Comparison of ENCODE assay signal across 8 cellular contexts in the genomic region with DNA sequence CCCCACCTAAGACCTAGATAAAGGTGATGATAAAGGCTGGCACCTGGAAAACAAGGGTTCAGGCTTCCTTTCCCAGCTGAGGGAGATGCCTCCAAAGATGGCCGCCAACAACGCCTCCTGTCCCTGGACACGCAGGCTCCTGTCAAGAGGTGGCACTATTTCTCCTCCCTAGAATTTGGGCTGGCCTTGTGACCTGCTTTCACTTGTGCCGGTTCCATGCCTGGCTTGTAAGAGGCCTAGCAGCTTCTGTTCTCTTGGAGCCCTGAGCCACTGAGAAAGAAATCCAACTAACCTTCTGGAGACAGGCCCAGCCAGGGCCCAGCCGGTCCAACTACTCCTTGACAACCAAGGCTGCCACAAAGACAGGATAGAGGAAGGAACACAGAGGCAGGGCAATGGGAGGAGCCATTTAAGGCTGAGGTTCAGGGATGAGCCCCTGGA.
DNase-seq lines count a peak whose midpoint lies in the region; ATAC-seq, FAIRE-seq and TF ChIP-seq lines count a peak whose summit lies in the region.

No MANE protein-coding gene starts in this region.

- FAIRE-seq in A549 (lab: Jason Lieb, UNC) = no peak
- no peak for FAIRE-seq in GM18507 (lab: Jason Lieb, UNC)

- TF ChIP-seq RAD21 in A549 (conservative IDR thresholded peaks at IDR 0.05 in 1 of 2, IDR thresholded peaks at IDR 0.05 in 1 of 2) = peak; percentile 51 to 76

- no peaks in the 10 kb centered on the region for H3K27me3 ChIP-seq in thoracic aorta (replicated peaks; ENCODE audit: insufficient read depth)

- H3K4me1 Mint-ChIP-seq in neural crest cell = peaks cover 9% of the 10 kb centered on the region

- POLR2A ChIA-PET in A549 (lab: Yijun Ruan, JAX) = no interaction called here

- CTCF ChIA-PET in A549 (lab: Yijun Ruan, JAX) = interaction anchor here (0.6 to 3.3 kb wide), 4 partner anchors 12 to 136 kb away, joined by 3 to 12 read pairs (median 3); no protein-coding TSS in a partner anchor

- no peaks in the 10 kb centered on the region for H3K36me3 ChIP-seq in thoracic aorta

- no peak for TF ChIP-seq EP300 in A549 (IDR thresholded peaks at IDR 0.05)

- H3K4me3 ChIP-seq in A549 (no peak overlapping the region), fibroblast of pulmonary artery (replicated peaks; ENCODE audit: low read depth, low read length) (no peak overlapping the region), thoracic aorta (no peak overlapping the region)

- no peaks in the 10 kb centered on the region for H3K27me3 Mint-ChIP-seq in neural crest cell (ENCODE audit: low read depth)

- no peaks in the 10 kb centered on the region for H3K9me3 Mint-ChIP-seq in neural crest cell

- H3K9me3 ChIP-seq in A549 = no peaks in the 10 kb centered on the region
- H3K9me3 ChIP-seq in thoracic aorta = no peaks in the 10 kb centered on the region

- DNase-seq in A549 (ENCODE audit: low read depth in 1 of 2, low spot score in 1 of 2) (peak; percentile 23 to 69), GM18507 (ENCODE audit: extremely low spot score, insufficient read length, low read depth) (peak; percentile 36), NOMO-1 treated with dmso at 0.1 percent for 144 hours (lab: John Stamatoyannopoulos, UW; ENCODE audit: unreplicated experiment) (peak; percentile 53), fibroblast of pulmonary artery (ENCODE audit: low read depth) (peak; percentile 77), neural crest cell (ENCODE audit: low read depth, low spot score) (peak; percentile 35), thoracic aorta (ENCODE audit: low spot score) (no peak)
- peak; percentile 69 to 72 for DNase-seq in activated T-cell treated with anti-CD3 and anti-CD28 coated beads, Interleukin-2, amount 50 U/mL, for 48 hours

- no peak for TF ChIP-seq POLR2A in A549 (IDR thresholded peaks at IDR 0.05; ENCODE audit: low read length)

- no peak overlapping the region for H3K27ac Mint-ChIP-seq in neural crest cell (ENCODE audit: unreplicated experiment)

- no peak overlapping the region for H3K4me2 ChIP-seq in A549

- H3K36me3 Mint-ChIP-seq in neural crest cell (ENCODE audit: low read depth) = no peaks in the 10 kb centered on the region

- H3K4me3 Mint-ChIP-seq in neural crest cell = no peak overlapping the region

- H3K27ac ChIP-seq in A549 (no peak overlapping the region), thoracic aorta (peak overlapping the region; percentile 65 to 66)

- ATAC-seq in A549 (peak; percentile 62 to 87; a peak in 4 of 6 replicates), thoracic aorta (ENCODE audit: insufficient number of reproducible peaks, low FRiP score, low read depth) (peak; percentile 79), GM18519 (IDR thresholded peaks at IDR 0.05; ENCODE audit: low FRiP score, unreplicated experiment) (no peak)

- peak; percentile 33; the same call in 1 of the 3 replicates for TF ChIP-seq CTCF in A549 (IDR thresholded peaks at IDR 0.05)
- TF ChIP-seq CTCF in fibroblast of pulmonary artery (IDR thresholded peaks at IDR 0.05; ENCODE audit: low read length, missing control alignments) = peak; percentile 60
- TF ChIP-seq CTCF in neural crest cell (conservative IDR thresholded peaks at IDR 0.05) = peak; percentile 50
- TF ChIP-seq CTCF in thoracic aorta (IDR thresholded peaks at IDR 0.05) = peak; percentile 53

- 72% methylated on average over 5 of the region's 5 CpGs for WGBS in A549 (ENCODE audit: missing lambda C conversion rate)

- no peaks in the 10 kb centered on the region for H3K4me1 ChIP-seq in A549
- peaks cover 0 to 6% of the 10 kb centered on the region in 2 donors for H3K4me1 ChIP-seq in thoracic aorta (ENCODE audit: control insufficient read depth in 1 of 2, low read depth in 2 of 2)

TF ChIP-seq in A549, 52 proteins besides CTCF, POLR2A, EP300 and RAD21:
- TF ChIP-seq SMC3 (IDR thresholded peaks at IDR 0.05) = peak; percentile 24; the same call in 1 of the 3 replicates
- no peak for TF ChIP-seq ZSCAN20 (CRISPR knock-in tag; IDR thresholded peaks at IDR 0.05)
TF ChIP-seq in A549: peak in this region for 1.

Comparison
In these comparisons a context has a peak if more than half of its experiments do, and no peak if none do; other contexts are left out.
1. H3K27ac ChIP-seq: peak in thoracic aorta (2 of 2); none in A549 (0 of 2).
2. Peak in every context shown above with its lines, with median percentiles within 50 percentile points of each other: CTCF ChIP-seq.